In genomic region chr3:23746473-23746872, GRCh38 we compare ENCODE assay signal across 18 cellular contexts. TPM values are rescaled to one million over a fixed set of nuclear protein-coding genes. Genes with fewer than 3 reads are reported as not detected.
DNase-seq lines count a peak whose midpoint lies in the region; ATAC-seq and TF ChIP-seq lines count a peak whose summit lies in the region.
"Had no signal": no experiment of that assay in that cellular context is flagged by ENCODE, and none has a peak within 500 bp of the region (broad histone marks: within the 10 kb centered on the region; RNA-seq: fewer than 3 reads in every experiment).

No MANE protein-coding gene starts in this region.

- H3K36me3 ChIP-seq in HUES6 (ENCODE audit: control insufficient read depth, insufficient read depth, low read length) (no peaks in the 10 kb centered on the region), endodermal cell (ENCODE audit: control insufficient read depth, insufficient read depth, low read length) (no peaks in the 10 kb centered on the region)

- DNase-seq in CD14-positive monocyte (ENCODE audit: low spot score) (no peak), endodermal cell (peak; percentile 74), left kidney (ENCODE audit: low read depth, low spot score) (peak; percentile 57), NCI-H1092 treated with DMSO at 0.1 percent for 48 hours (lab: John Stamatoyannopoulos, UW) (no peak), germinal center (ENCODE audit: low spot score) (no peak), left lobe of liver (ENCODE audit: low spot score) (no peak)
- DNase-seq: ACHN, DMS79 treated with DMSO at 0.1 percent for 48 hours, IMR-90, Karpas-422, NCI-H1048, NCI-H1436 treated with DMSO at 0.1 percent for 48 hours, NCI-H2029, NCI-H526, PC-9 had no signal

- H3K9me3 Mint-ChIP-seq in CD14-positive monocyte (no peaks in the 10 kb centered on the region), endodermal cell (no peaks in the 10 kb centered on the region)

- intact Hi-C loops in CD14-positive monocyte (cut with micrococcal nuclease), result loop anchor here in 1 of 2 donors (10.0 kb wide), 1 partner anchor 58 kb away; the partner anchor contains the start of gene UBE2E1

- no peaks in the 10 kb centered on the region for H3K9me3 ChIP-seq in HUES6 (ENCODE audit: control insufficient read depth, insufficient read depth, low read depth, low read length)
- no peaks in the 10 kb centered on the region for H3K9me3 ChIP-seq in endodermal cell (ENCODE audit: control insufficient read depth, low read length)

- 20 to 23% methylated on average over 4 to 5 of the region's 5 CpGs for WGBS in endodermal cell (ENCODE audit: insufficient coverage in 1 of 2, insufficient read length in 1 of 2), 2 experiments

- H3K4me3 ChIP-seq in HUES6 (ENCODE audit: low read depth, low read length), result peak overlapping the region; percentile 36
- H3K4me3 ChIP-seq in endodermal cell (ENCODE audit: low read length), result no peak overlapping the region
- H3K4me3 ChIP-seq: PC-9 had no signal

- ATAC-seq in HG02973 (IDR thresholded peaks at IDR 0.05; ENCODE audit: unreplicated experiment) (no peak), left lobe of liver (no peak)
- ATAC-seq: HCT116 had no signal

- H3K4me1 ChIP-seq in HUES6 (ENCODE audit: control insufficient read depth, insufficient read depth, low read length) (peaks cover 58% of the 10 kb centered on the region), endodermal cell (ENCODE audit: control insufficient read depth, insufficient read depth, low read length) (peaks cover 2% of the 10 kb centered on the region)

- peak overlapping the region in 6 of 7 donors; percentile 30 to 85 (median 61) for H3K27ac Mint-ChIP-seq in CD14-positive monocyte
- peak overlapping the region; percentile 74 for H3K27ac Mint-ChIP-seq in endodermal cell

- peaks cover 0 to 4% (median 4%) of the 10 kb centered on the region in 3 donors for H3K27me3 Mint-ChIP-seq in CD14-positive monocyte (ENCODE audit: low read depth in 3 of 3)
- H3K27me3 Mint-ChIP-seq in endodermal cell (ENCODE audit: insufficient read depth), result peaks cover 34% of the 10 kb centered on the region

- peak overlapping the region in 1 of 2 donors; percentile 21 for H3K4me3 Mint-ChIP-seq in CD14-positive monocyte
- H3K4me3 Mint-ChIP-seq in endodermal cell, result peak overlapping the region; percentile 26

- peaks cover 41% of the 10 kb centered on the region for H3K27me3 ChIP-seq in HUES6 (ENCODE audit: control insufficient read depth, insufficient read depth, low read length)
- H3K27me3 ChIP-seq in endodermal cell (ENCODE audit: control insufficient read depth, insufficient read depth, low read length, poor library complexity, severe bottlenecking), result no peaks in the 10 kb centered on the region

- TF ChIP-seq CTCF in CD14-positive monocyte (IDR thresholded peaks at IDR 0.05), result no peak
- TF ChIP-seq CTCF in endodermal cell (conservative IDR thresholded peaks at IDR 0.05), result no peak

- H3K36me3 Mint-ChIP-seq in CD14-positive monocyte (no peaks in the 10 kb centered on the region), endodermal cell (ENCODE audit: low read depth) (no peaks in the 10 kb centered on the region)

- H3K27ac ChIP-seq in HUES6 (ENCODE audit: low read depth, low read length), result no peak overlapping the region
- peak overlapping the region; percentile 4 for H3K27ac ChIP-seq in endodermal cell (ENCODE audit: low read depth, low read length)
- H3K27ac ChIP-seq: PC-9 had no signal

- H3K9ac ChIP-seq in HUES6 (ENCODE audit: low read length), result no peak overlapping the region
- no peak overlapping the region for H3K9ac ChIP-seq in endodermal cell (ENCODE audit: extremely low read depth, low read length, poor library complexity, severe bottlenecking)

- peaks cover 55% of the 10 kb centered on the region for H3K4me1 Mint-ChIP-seq in CD14-positive monocyte
- peaks cover 43% of the 10 kb centered on the region for H3K4me1 Mint-ChIP-seq in endodermal cell

RNA-seq across cellular contexts. Expression of gene UBE2E1, which starts 59.3 kb away (rescaled TPM):
- 10 to 100 TPM; 31.3 to 34.6 TPM for polyA plus RNA-seq in CD14-positive monocyte
- total RNA-seq in endodermal cell (100 to 1,000 TPM; 112 to 120 TPM), left lobe of liver (17.5 TPM)
- 156 TPM for polyA plus RNA-seq in endodermal cell (2013, experiment 1 of 2)
- polyA plus RNA-seq in endodermal cell (2013, experiment 2 of 2), result 143 TPM

Comparison
In these comparisons a context has a peak if more than half of its experiments do, and no peak if none do; other contexts are left out.
1. DNase-seq: peak in endodermal cell (single experiment) and left kidney (single experiment); none in CD14-positive monocyte (single experiment), NCI-H1092 treated with DMSO at 0.1 percent for 48 hours (single experiment), germinal center (single experiment) and left lobe of liver (single experiment).